15 cellular contexts compared by ENCODE assay signal in genomic region chr9:69582544-69583297, GRCh38.
DNase-seq lines count a peak whose midpoint lies in the region; ATAC-seq and TF ChIP-seq lines count a peak whose summit lies in the region.
"Had no signal": no experiment of that assay in that cellular context is flagged by ENCODE, and none has a peak within 500 bp of the region (broad histone marks: within the 10 kb centered on the region; RNA-seq: fewer than 3 reads in every experiment).

No MANE protein-coding gene starts in this region.

- POLR2A ChIA-PET in HCT116 (lab: Charles Lee), result no interaction called here

- H3K9me2 ChIP-seq in HCT116 (ENCODE audit: insufficient read depth), result no peaks in the 10 kb centered on the region

- H3K4me1 ChIP-seq in BE2C (peaks cover 42% of the 10 kb centered on the region), HCT116 (ENCODE audit: control insufficient read depth in 1 of 2, insufficient read depth in 2 of 2, low read length in 2 of 2) (no peaks in the 10 kb centered on the region)
- H3K4me1 ChIP-seq: sigmoid colon had no signal

- no peaks in the 10 kb centered on the region for H3K79me2 ChIP-seq in HCT116 (ENCODE audit: insufficient read depth, low read length)

- H3K36me3 ChIP-seq in BE2C, result no peaks in the 10 kb centered on the region
- H3K36me3 ChIP-seq in HCT116 (ENCODE audit: control insufficient read depth in 1 of 2, insufficient read depth in 2 of 2, low read length in 2 of 2), result no peaks in the 10 kb centered on the region
- H3K36me3 ChIP-seq: sigmoid colon had no signal

- TF ChIP-seq POLR2A in HCT116 (IDR thresholded peaks at IDR 0.05; ENCODE audit: borderline replicate concordance, extremely low read depth, insufficient read depth, insufficient read length), result no peak

- no TSS peak for BruUV-seq in HCT116 (replicated peaks; lab: Mats Ljungman, UMichigan)

- DNase-seq in BE2C, result peak; percentile 67
- no peak for DNase-seq in HCT116 (ENCODE audit: low read depth, low spot score)
- DNase-seq in iPS-NIHi7 (ENCODE audit: extremely low spot score), result peak; percentile 31
- no peak for DNase-seq in left lobe of liver (ENCODE audit: low spot score)
- DNase-seq in NCI-H524 (lab: John Stamatoyannopoulos, UW), result no peak
- no peak for DNase-seq in NCI-H446 (lab: John Stamatoyannopoulos, UW)
- DNase-seq: activated gamma-delta T cell; CD4-positive, CD25-positive, alpha-beta regulatory T cell; effector CD8-positive, alpha-beta T cell; NCI-H526 treated with DMSO at 0.1 percent for 48 hours; SHP77 treated with DMSO at 0.1 percent for 48 hours; sigmoid colon; stimulated activated naive CD8-positive, alpha-beta T cell treated with anti-CD3 and anti-CD28 coated beads, Interleukin-15, Interleukin-2, amounts not matched to agents 100 U/mL and 50 U/mL, for 24 hours had no signal

- no peak for TF ChIP-seq CTCF in BE2C (IDR thresholded peaks at IDR 0.05; ENCODE audit: low read depth, low read length)
- TF ChIP-seq CTCF in HCT116 (IDR thresholded peaks at IDR 0.05 in 2 of 3, conservative IDR thresholded peaks at IDR 0.05 in 1 of 3; ENCODE audit: borderline replicate concordance in 1 of 3, insufficient read depth in 1 of 3, low read depth in 2 of 3, low read length in 2 of 3), result no peak

- no peaks in the 10 kb centered on the region for H4K20me1 ChIP-seq in HCT116 (ENCODE audit: insufficient read depth)

- H3K4me3 ChIP-seq in BE2C (ENCODE audit: low read depth, low read length) (no peak overlapping the region; the same call in 1 of the 2 replicates), HCT116 (replicated peaks in 1 of 2; ENCODE audit: low read depth in 1 of 2, low read length in 2 of 2) (no peak overlapping the region)
- H3K4me3 ChIP-seq: sigmoid colon had no signal

- no peak overlapping the region for H3K4me2 ChIP-seq in HCT116 (ENCODE audit: low read length)

- no peaks in the 10 kb centered on the region for H3K27me3 ChIP-seq in BE2C
- peaks cover 25% of the 10 kb centered on the region for H3K27me3 ChIP-seq in HCT116 (ENCODE audit: insufficient read depth, low read length)
- H3K27me3 ChIP-seq: sigmoid colon had no signal

- no peak overlapping the region for H3K9ac ChIP-seq in HCT116 (ENCODE audit: low read length)

- H3K9me3 ChIP-seq in BE2C (no peaks in the 10 kb centered on the region), HCT116 (ENCODE audit: control insufficient read depth in 1 of 2, insufficient read depth in 1 of 2, low read depth in 1 of 2, low read length in 2 of 2) (no peaks in the 10 kb centered on the region)
- H3K9me3 ChIP-seq: sigmoid colon had no signal

- CTCF ChIA-PET in HCT116 (lab: Charles Lee), result no interaction called here

- peak; percentile 55; the same call in 1 of the 2 replicates for ATAC-seq in HCT116
- ATAC-seq in SK-N-SH treated with all-trans-retinoic acid at 6 μM for 48 hours, result no peak
- no peak for ATAC-seq in left lobe of liver
- ATAC-seq in GM21529 (IDR thresholded peaks at IDR 0.05; ENCODE audit: unreplicated experiment), result no peak
- ATAC-seq: stimulated activated naive CD8-positive, alpha-beta T cell treated with anti-CD3 and anti-CD28 coated beads, Interleukin-15, Interleukin-2, amounts not matched to agents 100 U/mL and 50 U/mL, for 24 hours had no signal

- no peak for TF ChIP-seq RAD21 in HCT116 (IDR thresholded peaks at IDR 0.05; ENCODE audit: low read depth)

- intact Hi-C loops in HCT116 (cut with micrococcal nuclease), result no loop called here

- H2AFZ ChIP-seq in HCT116 (ENCODE audit: low read depth, low read length, poor library complexity, severe bottlenecking), result no peak overlapping the region

- RAD21 ChIA-PET in HCT116 (lab: Charles Lee; ENCODE audit: low non-redundant PET in 1 of 2, low total read pairs in 2 of 2, uncharacterized antibody in 2 of 2, unreplicated experiment in 2 of 2), result no interaction called here

- H3K27ac ChIP-seq in HCT116 (ENCODE audit: low read depth, low read length), result no peak overlapping the region
- H3K27ac ChIP-seq: sigmoid colon had no signal

TF ChIP-seq in HCT116, 20 proteins besides CTCF, POLR2A, EP300 and RAD21 (continues in another document):
- TF ChIP-seq SP1 (IDR thresholded peaks at IDR 0.05; ENCODE audit: low read depth) (no peak), EGR1 (IDR thresholded peaks at IDR 0.05; ENCODE audit: low read depth) (no peak), ZBTB33 (IDR thresholded peaks at IDR 0.05; ENCODE audit: extremely low read depth, insufficient replicate concordance, low read length) (no peak), ZNF274 (IDR thresholded peaks at IDR 0.05; ENCODE audit: low read depth, low read length) (no peak), CEBPB (IDR thresholded peaks at IDR 0.05; ENCODE audit: low read depth) (no peak), TCF7L2 (IDR thresholded peaks at IDR 0.05; ENCODE audit: borderline replicate concordance, extremely low read depth, insufficient read depth, insufficient read length) (no peak), EZH2 (IDR thresholded peaks at IDR 0.05) (no peak), ZFX (IDR thresholded peaks at IDR 0.05) (no peak), MAX (IDR thresholded peaks at IDR 0.05) (no peak), SIN3A (IDR thresholded peaks at IDR 0.05; ENCODE audit: low read depth) (no peak), JUND (IDR thresholded peaks at IDR 0.05) (no peak), CBX3 (IDR thresholded peaks at IDR 0.05; ENCODE audit: low read depth) (no peak), SRF (IDR thresholded peaks at IDR 0.05; ENCODE audit: low read depth) (no peak), ELF1 (IDR thresholded peaks at IDR 0.05; ENCODE audit: borderline replicate concordance, low read depth) (no peak), EZH2phosphoT487 (IDR thresholded peaks at IDR 0.05; ENCODE audit: borderline replicate concordance) (no peak), POLR2AphosphoS5 (IDR thresholded peaks at IDR 0.05; ENCODE audit: low read depth, low read length) (no peak)

TF ChIP-seq in SK-N-SH treated with all-trans-retinoic acid at 6 μM for 48 hours, 23 proteins besides CTCF, POLR2A, EP300 and RAD21:
- TF ChIP-seq ZNF70 (CRISPR knock-in tag; IDR thresholded peaks at IDR 0.05), result no peak
- peak; percentile 27; the same call in 1 of the 2 replicates for TF ChIP-seq TCF4 (CRISPR knock-in tag; IDR thresholded peaks at IDR 0.05; ENCODE audit: borderline replicate concordance)
- no peak for TF ChIP-seq CSRNP3 (CRISPR knock-in tag; IDR thresholded peaks at IDR 0.05)
- no peak for TF ChIP-seq TSHZ2 (CRISPR knock-in tag; IDR thresholded peaks at IDR 0.05)
- TF ChIP-seq GLIS3 (CRISPR knock-in tag; IDR thresholded peaks at IDR 0.05), result no peak
TF ChIP-seq in SK-N-SH treated with all-trans-retinoic acid at 6 μM for 48 hours: peak in this region for 1.

Comparison
In these comparisons a context has a peak if more than half of its experiments do, and no peak if none do; other contexts are left out.
1. DNase-seq: peak in BE2C (single experiment) and iPS-NIHi7 (single experiment); none in HCT116 (single experiment), left lobe of liver (single experiment), NCI-H524 (0 of 2) and NCI-H446 (0 of 2).